8 cellular contexts compared by ENCODE assay signal in genomic region chr17:57860414-57860999, GRCh38. TPM values are rescaled to one million over a fixed set of nuclear protein-coding genes. Genes with fewer than 3 reads are reported as not detected.
DNase-seq lines count a peak whose midpoint lies in the region; ATAC-seq lines count a peak whose summit lies in the region.

No MANE protein-coding gene starts in this region.

- DNase-seq in T-helper 1 cell (no peak), T-helper 17 cell (no peak), epidermal melanocyte (ENCODE audit: insufficient read length, low spot score) (no peak), germinal center (ENCODE audit: low spot score) (no peak), kidney tubule cell (ENCODE audit: low spot score) (no peak)

- peak overlapping the region; percentile 81 for H3K4me3 Mint-ChIP-seq in T-helper 1 cell treated with Interleukin-12 subunit alpha and Interleukin-12 subunit beta and Interleukin-4 antibody, amounts not matched to agents 30 μg/mL and 1 μg/mL, for 36 hours
- peak overlapping the region; percentile 94 for H3K4me3 Mint-ChIP-seq in T-helper 17 cell

- H3K27me3 Mint-ChIP-seq in T-helper 1 cell treated with Interleukin-12 subunit alpha and Interleukin-12 subunit beta and Interleukin-4 antibody, amounts not matched to agents 30 μg/mL and 1 μg/mL, for 36 hours (ENCODE audit: low read depth) = peaks cover 51% of the 10 kb centered on the region
- H3K27me3 Mint-ChIP-seq in T-helper 17 cell = peaks cover 13% of the 10 kb centered on the region

- no peaks in the 10 kb centered on the region for H3K9me3 ChIP-seq in T-helper 17 cell (ENCODE audit: control insufficient read depth, low read length, poor library complexity, severe bottlenecking)
- H3K9me3 ChIP-seq in iPS-18a (ENCODE audit: control insufficient read depth, low read depth, low read length) = no peaks in the 10 kb centered on the region
- H3K9me3 ChIP-seq in stomach smooth muscle (ENCODE audit: control insufficient read depth in 2 of 2, low read length in 2 of 2) = no peaks in the 10 kb centered on the region

- H3K27me3 ChIP-seq in iPS-18a (ENCODE audit: control insufficient read depth, insufficient read depth, low read length) (peaks cover 31% of the 10 kb centered on the region), stomach smooth muscle (ENCODE audit: control insufficient read depth in 1 of 2, insufficient read depth in 2 of 2, low read length in 2 of 2) (no peaks in the 10 kb centered on the region)

- H3K9ac ChIP-seq in iPS-18a (ENCODE audit: low read length) (no peak overlapping the region), stomach smooth muscle (ENCODE audit: low read length in 2 of 2) (peak overlapping the region; percentile 44 to 75)

- H3K4me3 ChIP-seq in iPS-18a (ENCODE audit: low read length) = peak overlapping the region; percentile 64
- peak overlapping the region in 1 of 2 donors; percentile 74 for H3K4me3 ChIP-seq in stomach smooth muscle (ENCODE audit: low read length in 2 of 2)

- H3K27ac ChIP-seq in iPS-18a (ENCODE audit: low read length) = no peak overlapping the region
- peak overlapping the region; percentile 96 for H3K27ac ChIP-seq in stomach smooth muscle (ENCODE audit: low read length)

- no peaks in the 10 kb centered on the region for H3K36me3 Mint-ChIP-seq in T-helper 1 cell treated with Interleukin-12 subunit alpha and Interleukin-12 subunit beta and Interleukin-4 antibody, amounts not matched to agents 30 μg/mL and 1 μg/mL, for 36 hours (ENCODE audit: low read depth)
- H3K36me3 Mint-ChIP-seq in T-helper 17 cell (ENCODE audit: low read depth) = no peaks in the 10 kb centered on the region

- peaks cover 9% of the 10 kb centered on the region for H3K4me1 Mint-ChIP-seq in T-helper 1 cell treated with Interleukin-12 subunit alpha and Interleukin-12 subunit beta and Interleukin-4 antibody, amounts not matched to agents 30 μg/mL and 1 μg/mL, for 36 hours (ENCODE audit: low read depth)
- H3K4me1 Mint-ChIP-seq in T-helper 17 cell = peaks cover 19% of the 10 kb centered on the region

- no peak overlapping the region for H3K27ac Mint-ChIP-seq in T-helper 1 cell treated with Interleukin-12 subunit alpha and Interleukin-12 subunit beta and Interleukin-4 antibody, amounts not matched to agents 30 μg/mL and 1 μg/mL, for 36 hours
- H3K27ac Mint-ChIP-seq in T-helper 17 cell = peak overlapping the region; percentile 57

- H3K9me3 Mint-ChIP-seq in T-helper 1 cell treated with Interleukin-12 subunit alpha and Interleukin-12 subunit beta and Interleukin-4 antibody, amounts not matched to agents 30 μg/mL and 1 μg/mL, for 36 hours = no peaks in the 10 kb centered on the region

- H3K36me3 ChIP-seq in iPS-18a (ENCODE audit: control insufficient read depth, low read depth, low read length) (no peaks in the 10 kb centered on the region), stomach smooth muscle (ENCODE audit: control insufficient read depth in 2 of 2, insufficient read depth in 2 of 2, low read length in 2 of 2) (peaks cover 5 to 6% of the 10 kb centered on the region in 2 donors)

- no peak for ATAC-seq in T-helper 17 cell

- peaks cover 21% of the 10 kb centered on the region for H3K4me1 ChIP-seq in iPS-18a (ENCODE audit: control insufficient read depth, low read depth, low read length)
- peaks cover 69% of the 10 kb centered on the region for H3K4me1 ChIP-seq in stomach smooth muscle (ENCODE audit: control insufficient read depth, insufficient read depth, low read length)

RNA-seq across cellular contexts. Expression of gene MRPS23, which starts 10.7 kb away (rescaled TPM):
- 10 to 100 TPM; 16.6 to 17.0 TPM for total RNA-seq in T-helper 17 cell
